In genomic region chr14:65356327-65356836, GRCh38 we compare ENCODE assay signal across 1 cellular context.
TF ChIP-seq lines count a peak whose summit lies in the region.

No MANE protein-coding gene starts in this region.

TF ChIP-seq in HEK293, 187 proteins besides CTCF, POLR2A, EP300 and RAD21 (continued from another document):
- TF ChIP-seq, protein P1, sequence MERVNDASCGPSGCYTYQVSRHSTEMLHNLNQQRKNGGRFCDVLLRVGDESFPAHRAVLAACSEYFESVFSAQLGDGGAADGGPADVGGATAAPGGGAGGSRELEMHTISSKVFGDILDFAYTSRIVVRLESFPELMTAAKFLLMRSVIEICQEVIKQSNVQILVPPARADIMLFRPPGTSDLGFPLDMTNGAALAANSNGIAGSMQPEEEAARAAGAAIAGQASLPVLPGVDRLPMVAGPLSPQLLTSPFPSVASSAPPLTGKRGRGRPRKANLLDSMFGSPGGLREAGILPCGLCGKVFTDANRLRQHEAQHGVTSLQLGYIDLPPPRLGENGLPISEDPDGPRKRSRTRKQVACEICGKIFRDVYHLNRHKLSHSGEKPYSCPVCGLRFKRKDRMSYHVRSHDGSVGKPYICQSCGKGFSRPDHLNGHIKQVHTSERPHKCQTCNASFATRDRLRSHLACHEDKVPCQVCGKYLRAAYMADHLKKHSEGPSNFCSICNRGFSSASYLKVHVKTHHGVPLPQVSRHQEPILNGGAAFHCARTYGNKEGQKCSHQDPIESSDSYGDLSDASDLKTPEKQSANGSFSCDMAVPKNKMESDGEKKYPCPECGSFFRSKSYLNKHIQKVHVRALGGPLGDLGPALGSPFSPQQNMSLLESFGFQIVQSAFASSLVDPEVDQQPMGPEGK (tag by site-specific recombination; IDR thresholded peaks at IDR 0.05) = no peak
- TF ChIP-seq, protein P2, sequence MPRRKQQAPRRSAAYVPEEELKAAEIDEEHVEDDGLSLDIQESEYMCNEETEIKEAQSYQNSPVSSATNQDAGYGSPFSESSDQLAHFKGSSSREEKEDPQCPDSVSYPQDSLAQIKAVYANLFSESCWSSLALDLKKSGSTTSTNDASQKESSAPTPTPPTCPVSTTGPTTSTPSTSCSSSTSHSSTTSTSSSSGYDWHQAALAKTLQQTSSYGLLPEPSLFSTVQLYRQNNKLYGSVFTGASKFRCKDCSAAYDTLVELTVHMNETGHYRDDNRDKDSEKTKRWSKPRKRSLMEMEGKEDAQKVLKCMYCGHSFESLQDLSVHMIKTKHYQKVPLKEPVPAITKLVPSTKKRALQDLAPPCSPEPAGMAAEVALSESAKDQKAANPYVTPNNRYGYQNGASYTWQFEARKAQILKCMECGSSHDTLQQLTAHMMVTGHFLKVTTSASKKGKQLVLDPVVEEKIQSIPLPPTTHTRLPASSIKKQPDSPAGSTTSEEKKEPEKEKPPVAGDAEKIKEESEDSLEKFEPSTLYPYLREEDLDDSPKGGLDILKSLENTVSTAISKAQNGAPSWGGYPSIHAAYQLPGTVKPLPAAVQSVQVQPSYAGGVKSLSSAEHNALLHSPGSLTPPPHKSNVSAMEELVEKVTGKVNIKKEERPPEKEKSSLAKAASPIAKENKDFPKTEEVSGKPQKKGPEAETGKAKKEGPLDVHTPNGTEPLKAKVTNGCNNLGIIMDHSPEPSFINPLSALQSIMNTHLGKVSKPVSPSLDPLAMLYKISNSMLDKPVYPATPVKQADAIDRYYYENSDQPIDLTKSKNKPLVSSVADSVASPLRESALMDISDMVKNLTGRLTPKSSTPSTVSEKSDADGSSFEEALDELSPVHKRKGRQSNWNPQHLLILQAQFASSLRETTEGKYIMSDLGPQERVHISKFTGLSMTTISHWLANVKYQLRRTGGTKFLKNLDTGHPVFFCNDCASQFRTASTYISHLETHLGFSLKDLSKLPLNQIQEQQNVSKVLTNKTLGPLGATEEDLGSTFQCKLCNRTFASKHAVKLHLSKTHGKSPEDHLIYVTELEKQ (tag by site-specific recombination; IDR thresholded peaks at IDR 0.05; ENCODE audit: borderline replicate concordance) = 0 out of 2 replicates have a peak, but pooled peaks have one; percentile 28
- TF ChIP-seq, protein P3, sequence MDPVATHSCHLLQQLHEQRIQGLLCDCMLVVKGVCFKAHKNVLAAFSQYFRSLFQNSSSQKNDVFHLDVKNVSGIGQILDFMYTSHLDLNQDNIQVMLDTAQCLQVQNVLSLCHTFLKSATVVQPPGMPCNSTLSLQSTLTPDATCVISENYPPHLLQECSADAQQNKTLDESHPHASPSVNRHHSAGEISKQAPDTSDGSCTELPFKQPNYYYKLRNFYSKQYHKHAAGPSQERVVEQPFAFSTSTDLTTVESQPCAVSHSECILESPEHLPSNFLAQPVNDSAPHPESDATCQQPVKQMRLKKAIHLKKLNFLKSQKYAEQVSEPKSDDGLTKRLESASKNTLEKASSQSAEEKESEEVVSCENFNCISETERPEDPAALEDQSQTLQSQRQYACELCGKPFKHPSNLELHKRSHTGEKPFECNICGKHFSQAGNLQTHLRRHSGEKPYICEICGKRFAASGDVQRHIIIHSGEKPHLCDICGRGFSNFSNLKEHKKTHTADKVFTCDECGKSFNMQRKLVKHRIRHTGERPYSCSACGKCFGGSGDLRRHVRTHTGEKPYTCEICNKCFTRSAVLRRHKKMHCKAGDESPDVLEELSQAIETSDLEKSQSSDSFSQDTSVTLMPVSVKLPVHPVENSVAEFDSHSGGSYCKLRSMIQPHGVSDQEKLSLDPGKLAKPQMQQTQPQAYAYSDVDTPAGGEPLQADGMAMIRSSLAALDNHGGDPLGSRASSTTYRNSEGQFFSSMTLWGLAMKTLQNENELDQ (tag by site-specific recombination; IDR thresholded peaks at IDR 0.05; ENCODE audit: low read depth) = no peak
- TF ChIP-seq ZNF366 (tag by site-specific recombination; conservative IDR thresholded peaks at IDR 0.05) (no peak), GLIS2 (tag by site-specific recombination; IDR thresholded peaks at IDR 0.05) (peak; percentile 68; the same call in 1 of the 2 replicates), ZNF843 (tag by site-specific recombination; IDR thresholded peaks at IDR 0.05) (no peak), REST (tag by site-specific recombination; IDR thresholded peaks at IDR 0.05) (no peak), ZNF274 (IDR thresholded peaks at IDR 0.05; ENCODE audit: low read length) (no peak), ZNF274 (tag by site-specific recombination; IDR thresholded peaks at IDR 0.05; ENCODE audit: borderline replicate concordance) (no peak), GLI4 (tag by site-specific recombination; IDR thresholded peaks at IDR 0.05) (no peak), SALL2 (tag by site-specific recombination; IDR thresholded peaks at IDR 0.05; ENCODE audit: borderline replicate concordance) (no peak), ZNF776 (tag by site-specific recombination; IDR thresholded peaks at IDR 0.05; ENCODE audit: borderline replicate concordance) (no peak), ZNF548 (tag by site-specific recombination; IDR thresholded peaks at IDR 0.05) (no peak), ZNF585B (tag by site-specific recombination; IDR thresholded peaks at IDR 0.05) (no peak), ZNF175 (tag by site-specific recombination; IDR thresholded peaks at IDR 0.05) (no peak), ZNF629 (tag by site-specific recombination; IDR thresholded peaks at IDR 0.05) (peak; percentile 64), OSR2 (tag by site-specific recombination; IDR thresholded peaks at IDR 0.05) (no peak), KLF7 (tag by site-specific recombination; IDR thresholded peaks at IDR 0.05; ENCODE audit: borderline replicate concordance) (no peak), KLF8 (tag by site-specific recombination; IDR thresholded peaks at IDR 0.05) (no peak), PRDM1 (tag by site-specific recombination; IDR thresholded peaks at IDR 0.05) (peak; percentile 13; the same call in 1 of the 2 replicates), ZNF121 (tag by site-specific recombination; IDR thresholded peaks at IDR 0.05) (no peak), SCRT2 (tag by site-specific recombination; IDR thresholded peaks at IDR 0.05) (no peak), IKZF3 (tag by site-specific recombination; IDR thresholded peaks at IDR 0.05) (no peak), SP2 (tag by site-specific recombination; IDR thresholded peaks at IDR 0.05) (peak; percentile 39), ZNF510 (tag by site-specific recombination; IDR thresholded peaks at IDR 0.05; ENCODE audit: insufficient replicate concordance) (no peak), ZNF639 (tag by site-specific recombination; IDR thresholded peaks at IDR 0.05) (no peak), ZNF174 (tag by site-specific recombination; IDR thresholded peaks at IDR 0.05) (no peak), HOXD13 (CRISPR knock-in tag; IDR thresholded peaks at IDR 0.05; ENCODE audit: borderline replicate concordance) (no peak), BCL6B (tag by site-specific recombination; IDR thresholded peaks at IDR 0.05) (no peak), ZNF292 (tag by site-specific recombination; IDR thresholded peaks at IDR 0.05; ENCODE audit: borderline replicate concordance, low read depth) (no peak), ZNF623 (tag by site-specific recombination; IDR thresholded peaks at IDR 0.05) (no peak), MZF1 (tag by site-specific recombination; IDR thresholded peaks at IDR 0.05; ENCODE audit: borderline replicate concordance) (no peak), ZNF777 (tag by site-specific recombination; IDR thresholded peaks at IDR 0.05; ENCODE audit: borderline replicate concordance) (no peak), ZNF791 (tag by site-specific recombination; IDR thresholded peaks at IDR 0.05) (no peak), ZNF555 (tag by site-specific recombination; conservative IDR thresholded peaks at IDR 0.05) (no peak)
- TF ChIP-seq, protein P4, sequence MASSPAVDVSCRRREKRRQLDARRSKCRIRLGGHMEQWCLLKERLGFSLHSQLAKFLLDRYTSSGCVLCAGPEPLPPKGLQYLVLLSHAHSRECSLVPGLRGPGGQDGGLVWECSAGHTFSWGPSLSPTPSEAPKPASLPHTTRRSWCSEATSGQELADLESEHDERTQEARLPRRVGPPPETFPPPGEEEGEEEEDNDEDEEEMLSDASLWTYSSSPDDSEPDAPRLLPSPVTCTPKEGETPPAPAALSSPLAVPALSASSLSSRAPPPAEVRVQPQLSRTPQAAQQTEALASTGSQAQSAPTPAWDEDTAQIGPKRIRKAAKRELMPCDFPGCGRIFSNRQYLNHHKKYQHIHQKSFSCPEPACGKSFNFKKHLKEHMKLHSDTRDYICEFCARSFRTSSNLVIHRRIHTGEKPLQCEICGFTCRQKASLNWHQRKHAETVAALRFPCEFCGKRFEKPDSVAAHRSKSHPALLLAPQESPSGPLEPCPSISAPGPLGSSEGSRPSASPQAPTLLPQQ (tag by site-specific recombination; IDR thresholded peaks at IDR 0.05) = peak; percentile 77
